ENCODE assay signal across 1 cellular context in genomic region chr15:66452971-66453580, GRCh38.
TF ChIP-seq lines count a peak whose summit lies in the region.

No MANE protein-coding gene starts in this region.

TF ChIP-seq in K562, 482 proteins besides CTCF, POLR2A, EP300 and RAD21 (continued from another document):
- TF ChIP-seq RBBP5 (IDR thresholded peaks at IDR 0.05; ENCODE audit: borderline replicate concordance, insufficient read depth, low read length, poor library complexity, severe bottlenecking) (no peak), ZBTB11 (CRISPR knock-in tag; IDR thresholded peaks at IDR 0.05) (no peak), PTRF (tag; IDR thresholded peaks at IDR 0.05) (no peak), DIDO1 (tag; IDR thresholded peaks at IDR 0.05; ENCODE audit: low read depth) (no peak), ZNF324 (CRISPR knock-in tag; IDR thresholded peaks at IDR 0.05) (no peak), RBM22 (IDR thresholded peaks at IDR 0.05; ENCODE audit: low read depth, low read length, poor library complexity, severe bottlenecking) (no peak), CBFA2T2 (conservative IDR thresholded peaks at IDR 0.05) (no peak), LEF1 (IDR thresholded peaks at IDR 0.05) (no peak), E2F6 (IDR thresholded peaks at IDR 0.05; ENCODE audit: borderline replicate concordance in 1 of 2, extremely low read depth in 1 of 2, insufficient read depth in 1 of 2, insufficient read length in 1 of 2, low read depth in 1 of 2, low read length in 1 of 2, poor library complexity in 1 of 2, severe bottlenecking in 1 of 2) (no peak), TAF9B (IDR thresholded peaks at IDR 0.05; ENCODE audit: partially characterized antibody) (no peak), ZBTB7A (IDR thresholded peaks at IDR 0.05; ENCODE audit: borderline replicate concordance, control insufficient read depth, low read depth, low read length) (no peak), CEBPG (CRISPR knock-in tag; IDR thresholded peaks at IDR 0.05) (no peak), CEBPG (tag; conservative IDR thresholded peaks at IDR 0.05 in 1 of 2, IDR thresholded peaks at IDR 0.05 in 1 of 2) (no peak), SLC30A9 (CRISPR knock-in tag; IDR thresholded peaks at IDR 0.05) (no peak)
